ENCODE assay signal across 26 cellular contexts in the genomic region with DNA sequence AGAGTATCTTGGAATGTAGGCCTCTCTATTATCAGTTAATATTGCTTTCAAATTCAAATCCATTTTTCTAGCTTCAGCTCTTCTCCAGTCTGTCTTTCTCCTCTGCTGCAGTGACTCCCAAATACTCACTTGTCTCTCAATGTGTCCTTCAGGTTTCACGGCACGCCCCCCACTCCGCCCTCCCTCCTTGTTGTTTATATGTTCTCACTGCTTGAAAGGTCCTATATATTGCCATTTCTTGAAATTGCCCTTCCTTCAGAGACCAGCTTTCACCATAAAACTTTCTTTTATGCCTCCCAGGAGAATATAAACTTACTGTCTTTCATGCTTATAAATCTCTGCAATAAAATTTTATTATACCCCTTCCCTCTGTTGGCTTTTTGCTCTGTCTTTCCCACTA.
DNase-seq lines count a peak whose midpoint lies in the region; ATAC-seq and TF ChIP-seq lines count a peak whose summit lies in the region.
"Had no signal": no experiment of that assay in that cellular context is flagged by ENCODE, and none has a peak within 500 bp of the region (broad histone marks: within the 10 kb centered on the region; RNA-seq: fewer than 3 reads in every experiment).

No MANE protein-coding gene starts in this region.

- TF ChIP-seq CTCF in HEK293 (tag by site-specific recombination; IDR thresholded peaks at IDR 0.05) (no peak), VCaP (conservative IDR thresholded peaks at IDR 0.05) (no peak), mucosa of descending colon (IDR thresholded peaks at IDR 0.05) (no peak), A673 (conservative IDR thresholded peaks at IDR 0.05; ENCODE audit: low read depth, low read length) (no peak)

- no peaks in the 10 kb centered on the region for H3K27me3 ChIP-seq in A673 (replicated peaks; ENCODE audit: insufficient read depth, low read depth, low read length, poor library complexity)
- H3K27me3 ChIP-seq: BE2C, BLaER1 had no signal

- H3K4me1 ChIP-seq in HEK293 (ENCODE audit: control insufficient read depth, insufficient read depth, low read length) (no peaks in the 10 kb centered on the region; the same call in 1 of the 2 replicates), mucosa of descending colon (ENCODE audit: low read depth) (no peaks in the 10 kb centered on the region), A673 (ENCODE audit: insufficient read depth, low read length, poor library complexity, severe bottlenecking) (no peaks in the 10 kb centered on the region)
- H3K4me1 ChIP-seq: A549, BE2C, BLaER1 had no signal

- no peak overlapping the region for H3K27ac ChIP-seq in HEK293 (ENCODE audit: extremely low read depth, low read depth, low read length)
- H3K27ac ChIP-seq in VCaP, result peak overlapping the region; percentile 10
- H3K27ac ChIP-seq in A673 (ENCODE audit: low read depth, low read length, poor library complexity, severe bottlenecking), result no peak overlapping the region
- H3K27ac ChIP-seq: 22Rv1, A549, BLaER1 had no signal

- H3K36me3 ChIP-seq in HEK293 (ENCODE audit: control insufficient read depth in 2 of 2, insufficient read depth in 1 of 2, low read length in 2 of 2) (no peaks in the 10 kb centered on the region), mucosa of descending colon (ENCODE audit: low read depth) (no peaks in the 10 kb centered on the region), A673 (ENCODE audit: insufficient read depth, low read length, poor library complexity, severe bottlenecking) (no peaks in the 10 kb centered on the region)
- H3K36me3 ChIP-seq: BE2C, BLaER1 had no signal

- no peaks in the 10 kb centered on the region for H3K9me3 ChIP-seq in HEK293 (ENCODE audit: control insufficient read depth, insufficient read depth, low read depth, low read length)
- no peaks in the 10 kb centered on the region for H3K9me3 ChIP-seq in mucosa of descending colon
- no peaks in the 10 kb centered on the region for H3K9me3 ChIP-seq in A673 (ENCODE audit: low read depth, low read length, poor library complexity, severe bottlenecking)
- H3K9me3 ChIP-seq: A549, BE2C, BLaER1 had no signal

- H3K27me3 Mint-ChIP-seq in naive thymus-derived CD8-positive, alpha-beta T cell, result peaks cover 0 to 9% (median 0%) of the 10 kb centered on the region in 5 donors
- H3K27me3 Mint-ChIP-seq: CD4-positive, alpha-beta memory T cell; CD4-positive, CD25-positive, alpha-beta regulatory T cell; CD8-positive, alpha-beta memory T cell had no signal

- CTCF ChIA-PET in HEK293 (lab: Yijun Ruan, JAX) (no interaction called here), A673 (lab: Charles Lee) (no interaction called here)

- DNase-seq in left colon, result peak in 1 of 2 donors; percentile 36
- peak in 2 of 3 donors; percentile 49 to 50 for DNase-seq in mucosa of descending colon
- DNase-seq in naive thymus-derived CD8-positive, alpha-beta T cell, result no peak
- no peak for DNase-seq in A673 (ENCODE audit: low spot score)
- DNase-seq in NK-92 (lab: John Stamatoyannopoulos, UW; ENCODE audit: unreplicated experiment), result no peak
- DNase-seq: ACHN; BE2C; C1 segment of cervical spinal cord; CD4-positive, alpha-beta memory T cell; CD4-positive, CD25-positive, alpha-beta regulatory T cell; CD8-positive, alpha-beta memory T cell; COR-L47; DMS 273 treated with DMSO at 0.1 percent for 48 hours; DMS153; DMS53; DMS79; DND-41; EL; GDM1 had no signal

- H3K36me3 Mint-ChIP-seq in naive thymus-derived CD8-positive, alpha-beta T cell, result no peaks in the 10 kb centered on the region
- H3K36me3 Mint-ChIP-seq: CD14-positive monocyte; CD4-positive, alpha-beta memory T cell; CD4-positive, CD25-positive, alpha-beta regulatory T cell; CD8-positive, alpha-beta memory T cell had no signal

- ATAC-seq in left colon (peak; percentile 77), mucosa of descending colon (peak; percentile 36)
- ATAC-seq in naive thymus-derived CD8-positive, alpha-beta T cell, result no peak
- ATAC-seq: A549, GM12878 had no signal

- no peaks in the 10 kb centered on the region for H3K4me1 Mint-ChIP-seq in naive thymus-derived CD8-positive, alpha-beta T cell
- H3K4me1 Mint-ChIP-seq: CD14-positive monocyte; CD4-positive, alpha-beta memory T cell; CD4-positive, CD25-positive, alpha-beta regulatory T cell; CD8-positive, alpha-beta memory T cell had no signal

- POLR2A ChIA-PET in HEK293 (lab: Yijun Ruan, JAX), result interaction anchor here (0.6 kb wide), 1 partner anchor 15 kb away, joined by 3 read pairs; no protein-coding TSS in a partner anchor
- POLR2A ChIA-PET in naive thymus-derived CD8-positive, alpha-beta T cell (lab: Charles Lee), result no interaction called here
- POLR2A ChIA-PET in A673 (lab: Charles Lee; ENCODE audit: low non-redundant PET), result no interaction called here

- H3K9me3 Mint-ChIP-seq in naive thymus-derived CD8-positive, alpha-beta T cell, result peaks cover 0 to 3% (median 0%) of the 10 kb centered on the region in 9 donors

- H3K4me3 Mint-ChIP-seq in naive thymus-derived CD8-positive, alpha-beta T cell, result no peak overlapping the region
- H3K4me3 Mint-ChIP-seq: CD14-positive monocyte; CD4-positive, alpha-beta memory T cell; CD4-positive, CD25-positive, alpha-beta regulatory T cell; CD8-positive, alpha-beta memory T cell had no signal

- H3K27ac Mint-ChIP-seq in naive thymus-derived CD8-positive, alpha-beta T cell, result no peak overlapping the region
- H3K27ac Mint-ChIP-seq: CD14-positive monocyte; CD4-positive, alpha-beta memory T cell; CD4-positive, CD25-positive, alpha-beta regulatory T cell; CD8-positive, alpha-beta memory T cell had no signal

- H3K4me3 ChIP-seq in HEK293 (ENCODE audit: low read depth, low read length) (no peak overlapping the region), mucosa of descending colon (no peak overlapping the region), A673 (ENCODE audit: low read depth, low read length, poor library complexity, severe bottlenecking) (no peak overlapping the region)
- H3K4me3 ChIP-seq: A549, BLaER1, GM12878 had no signal

- intact Hi-C loops in left colon (cut with DNase I, micrococcal nuclease) (no loop called here), mucosa of descending colon (cut with DNase I, micrococcal nuclease) (no loop called here), A673 (cut with micrococcal nuclease; ENCODE audit: unreplicated experiment) (no loop called here)

- no TSS peak for BruUV-seq in A673 (replicated peaks; lab: Mats Ljungman, UMichigan)

TF ChIP-seq in HEK293, 187 proteins besides CTCF, POLR2A, EP300 and RAD21:
- TF ChIP-seq, protein P1, sequence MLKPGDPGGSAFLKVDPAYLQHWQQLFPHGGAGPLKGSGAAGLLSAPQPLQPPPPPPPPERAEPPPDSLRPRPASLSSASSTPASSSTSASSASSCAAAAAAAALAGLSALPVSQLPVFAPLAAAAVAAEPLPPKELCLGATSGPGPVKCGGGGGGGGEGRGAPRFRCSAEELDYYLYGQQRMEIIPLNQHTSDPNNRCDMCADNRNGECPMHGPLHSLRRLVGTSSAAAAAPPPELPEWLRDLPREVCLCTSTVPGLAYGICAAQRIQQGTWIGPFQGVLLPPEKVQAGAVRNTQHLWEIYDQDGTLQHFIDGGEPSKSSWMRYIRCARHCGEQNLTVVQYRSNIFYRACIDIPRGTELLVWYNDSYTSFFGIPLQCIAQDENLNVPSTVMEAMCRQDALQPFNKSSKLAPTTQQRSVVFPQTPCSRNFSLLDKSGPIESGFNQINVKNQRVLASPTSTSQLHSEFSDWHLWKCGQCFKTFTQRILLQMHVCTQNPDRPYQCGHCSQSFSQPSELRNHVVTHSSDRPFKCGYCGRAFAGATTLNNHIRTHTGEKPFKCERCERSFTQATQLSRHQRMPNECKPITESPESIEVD (tag by site-specific recombination; IDR thresholded peaks at IDR 0.05), result peak; percentile 49; the same call in 1 of the 2 replicates
- TF ChIP-seq FEZF1 (tag by site-specific recombination; IDR thresholded peaks at IDR 0.05), result peak; percentile 67
- peak; percentile 35; the same call in 1 of the 2 replicates for TF ChIP-seq GLIS1 (tag by site-specific recombination; IDR thresholded peaks at IDR 0.05)
- peak; percentile 39; the same call in 1 of the 2 replicates for TF ChIP-seq KLF16 (tag by site-specific recombination; IDR thresholded peaks at IDR 0.05)
- TF ChIP-seq ZNF146 (tag by site-specific recombination; IDR thresholded peaks at IDR 0.05), result no peak
- TF ChIP-seq, protein P2, sequence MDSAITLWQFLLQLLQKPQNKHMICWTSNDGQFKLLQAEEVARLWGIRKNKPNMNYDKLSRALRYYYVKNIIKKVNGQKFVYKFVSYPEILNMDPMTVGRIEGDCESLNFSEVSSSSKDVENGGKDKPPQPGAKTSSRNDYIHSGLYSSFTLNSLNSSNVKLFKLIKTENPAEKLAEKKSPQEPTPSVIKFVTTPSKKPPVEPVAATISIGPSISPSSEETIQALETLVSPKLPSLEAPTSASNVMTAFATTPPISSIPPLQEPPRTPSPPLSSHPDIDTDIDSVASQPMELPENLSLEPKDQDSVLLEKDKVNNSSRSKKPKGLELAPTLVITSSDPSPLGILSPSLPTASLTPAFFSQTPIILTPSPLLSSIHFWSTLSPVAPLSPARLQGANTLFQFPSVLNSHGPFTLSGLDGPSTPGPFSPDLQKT (IDR thresholded peaks at IDR 0.05; ENCODE audit: borderline replicate concordance, low read depth, low read length), result no peak

Comparison
In these comparisons a context has a peak if more than half of its experiments do, and no peak if none do; other contexts are left out.
1. ATAC-seq: peak in left colon (single experiment) and mucosa of descending colon (single experiment); none in naive thymus-derived CD8-positive, alpha-beta T cell (0 of 2).
2. DNase-seq: peak in mucosa of descending colon (2 of 3); none in naive thymus-derived CD8-positive, alpha-beta T cell (0 of 10), A673 (single experiment) and NK-92 (single experiment).